Comparison of ENCODE assay signal across 8 cellular contexts in the genomic region with DNA sequence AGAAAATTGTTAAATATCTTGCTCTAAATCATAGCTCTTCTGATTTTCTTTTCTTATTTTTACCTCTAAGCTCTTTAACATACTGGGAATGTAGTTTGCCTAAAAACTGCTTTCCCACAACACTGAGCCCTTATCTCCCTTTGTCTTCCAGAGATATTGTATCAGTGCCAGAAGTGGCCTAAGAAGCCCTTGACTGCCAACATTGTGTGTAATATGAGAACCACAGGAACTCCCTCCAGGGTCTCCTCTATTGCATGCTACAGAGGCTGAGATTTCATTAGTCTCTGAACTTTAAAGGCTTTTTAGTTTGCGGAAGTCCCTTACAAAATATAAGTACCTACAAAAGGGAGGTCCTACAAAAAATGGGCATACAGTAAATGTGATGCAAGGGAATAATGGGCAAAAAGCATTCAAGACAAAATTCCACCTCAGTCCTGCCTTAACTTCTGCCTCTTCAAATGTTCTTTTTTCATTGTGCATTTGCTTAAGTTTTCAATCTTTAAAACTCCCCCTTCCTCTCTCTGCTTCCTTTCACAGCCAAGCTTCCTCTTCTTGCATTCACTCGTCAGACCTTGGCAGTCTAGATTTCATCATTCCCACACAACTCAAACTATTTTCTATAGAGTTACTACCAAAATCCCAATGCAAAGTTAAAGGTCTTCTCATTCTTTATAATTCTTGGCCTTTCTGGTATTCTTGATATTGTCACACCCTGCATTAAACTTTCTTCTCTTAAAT.
DNase-seq lines count a peak whose midpoint lies in the region; ATAC-seq, FAIRE-seq and TF ChIP-seq lines count a peak whose summit lies in the region.

No MANE protein-coding gene starts in this region.

- no peak for TF ChIP-seq POLR2A in H1 (IDR thresholded peaks at IDR 0.05; ENCODE audit: control extremely low read depth in 1 of 2, low read depth in 2 of 2, low read length in 2 of 2)

- no peak overlapping the region for H3K4me3 Mint-ChIP-seq in progenitor cell of endocrine pancreas (ENCODE audit: low read depth)
- H3K4me3 Mint-ChIP-seq in activated naive CD4-positive, alpha-beta T cell treated with anti-CD3 and anti-CD28 coated beads for 36 hours: no peak overlapping the region

- in situ Hi-C loops in GM23248 (cut with MboI): loop anchor here (25.0 kb wide), 1 partner anchor 216 kb away; no protein-coding TSS in a partner anchor

- no peak overlapping the region for H2BK120ac ChIP-seq in H1 (replicated peaks; ENCODE audit: low read depth, low read length)

- no peak for ATAC-seq in GM18520 (IDR thresholded peaks at IDR 0.05; ENCODE audit: unreplicated experiment)

- no peak for TF ChIP-seq RAD21 in H1 (IDR thresholded peaks at IDR 0.05 in 1 of 2, conservative IDR thresholded peaks at IDR 0.05 in 1 of 2; ENCODE audit: low read depth in 2 of 2, low read length in 2 of 2)

- H2BK12ac ChIP-seq in H1 (ENCODE audit: low read depth, low read length): no peak overlapping the region

- H3K27me3 ChIP-seq in GM23248 (replicated peaks; ENCODE audit: insufficient read depth): no peaks in the 10 kb centered on the region
- no peaks in the 10 kb centered on the region for H3K27me3 ChIP-seq in H1 (replicated peaks in 1 of 4; ENCODE audit: control insufficient read depth in 3 of 4, extremely low read depth in 1 of 4, insufficient read depth in 3 of 4, low read length in 3 of 4)

- H3K79me2 ChIP-seq in GM23248 (ENCODE audit: insufficient read depth) (no peaks in the 10 kb centered on the region), H1 (ENCODE audit: control insufficient read depth in 1 of 2, insufficient read depth in 2 of 2, low read length in 2 of 2) (no peaks in the 10 kb centered on the region)

- H4K20me1 ChIP-seq in GM23248 (ENCODE audit: insufficient read depth): no peaks in the 10 kb centered on the region
- no peaks in the 10 kb centered on the region for H4K20me1 ChIP-seq in H1 (replicated peaks in 1 of 2; ENCODE audit: control insufficient read depth in 1 of 2, insufficient read depth in 2 of 2, low read length in 2 of 2)

- FAIRE-seq in H1 (lab: Jason Lieb, UNC): no peak

- no peak overlapping the region for H2BK15ac ChIP-seq in H1 (ENCODE audit: low read length)

- H3K23me2 ChIP-seq in H1 (ENCODE audit: low read depth, low read length): no peaks in the 10 kb centered on the region

- no peak overlapping the region for H4K8ac ChIP-seq in H1 (ENCODE audit: extremely low read depth, insufficient read depth, low read length)

- peaks cover 61% of the 10 kb centered on the region for H3K4me1 Mint-ChIP-seq in progenitor cell of endocrine pancreas (ENCODE audit: low read depth)
- H3K4me1 Mint-ChIP-seq in activated naive CD4-positive, alpha-beta T cell treated with anti-CD3 and anti-CD28 coated beads for 36 hours (ENCODE audit: low read depth): no peaks in the 10 kb centered on the region

- H3K27me3 Mint-ChIP-seq in progenitor cell of endocrine pancreas: no peaks in the 10 kb centered on the region
- H3K27me3 Mint-ChIP-seq in activated naive CD4-positive, alpha-beta T cell treated with anti-CD3 and anti-CD28 coated beads for 36 hours (ENCODE audit: low read depth): no peaks in the 10 kb centered on the region

- H4K91ac ChIP-seq in H1 (replicated peaks; ENCODE audit: insufficient read length, low read length): no peak overlapping the region

- H3K79me1 ChIP-seq in H1 (ENCODE audit: low read depth, low read length): no peaks in the 10 kb centered on the region

- no peak overlapping the region for H3K4me3 ChIP-seq in GM23248
- no peak overlapping the region for H3K4me3 ChIP-seq in H1 (ENCODE audit: extremely low read depth in 1 of 4, insufficient read depth in 2 of 4, low read depth in 3 of 4, low read length in 4 of 4)

- WGBS in GM23248 (ENCODE audit: low coverage in 1 of 2, low lambda C conversion rate in 2 of 2, missing lambda C conversion rate in 2 of 2), 2 experiments: 86 to 87% methylated on average over 2 of the region's 2 CpGs
- WGBS in H1 (ENCODE audit: extremely low coverage in 1 of 2, insufficient coverage in 1 of 2, insufficient read length in 1 of 2, insufficient replicate concordance in 2 of 2, low coverage in 1 of 2, low lambda C conversion rate in 2 of 2, missing lambda C conversion rate in 1 of 2), 2 experiments: 83% methylated on average over 2 of the region's 2 CpGs; no CpG with 5 or more reads in 1 of the 2 experiments

- peaks cover 21% of the 10 kb centered on the region for H3F3A ChIP-seq in GM23248 (ENCODE audit: insufficient read depth)

- no peak overlapping the region for H3K56ac ChIP-seq in H1 (replicated peaks; ENCODE audit: insufficient read length, low read depth, low read length)

- intact Hi-C loops in activated naive CD4-positive, alpha-beta T cell treated with anti-CD3 and anti-CD28 coated beads for 36 hours (cut with micrococcal nuclease): no loop called here

- CTCF ChIA-PET in H1 (lab: Charles Lee; ENCODE audit: partially characterized antibody): interaction anchor here (1.0 to 1.9 kb wide), 4 partner anchors 8 to 77 kb away, joined by 3 to 9 read pairs (median 6); no protein-coding TSS in a partner anchor
- CTCF ChIA-PET in activated naive CD4-positive, alpha-beta T cell treated with anti-CD3 and anti-CD28 coated beads for 36 hours (lab: Charles Lee): interaction anchor here (0.6 kb wide), 1 partner anchor 232 kb away, joined by 3 read pairs; no protein-coding TSS in a partner anchor

- no peaks in the 10 kb centered on the region for H3K9me3 Mint-ChIP-seq in progenitor cell of endocrine pancreas (ENCODE audit: low read depth)
- H3K9me3 Mint-ChIP-seq in activated naive CD4-positive, alpha-beta T cell treated with anti-CD3 and anti-CD28 coated beads for 36 hours: no peaks in the 10 kb centered on the region

- H3K9me3 ChIP-seq in GM23248 (ENCODE audit: low read depth) (no peaks in the 10 kb centered on the region), H1 (ENCODE audit: insufficient read depth in 2 of 2, low read depth in 1 of 2, low read length in 1 of 2) (no peaks in the 10 kb centered on the region)

- no peaks in the 10 kb centered on the region for H3K36me3 ChIP-seq in GM23248 (ENCODE audit: low read depth)
- no peaks in the 10 kb centered on the region for H3K36me3 ChIP-seq in H1 (ENCODE audit: control insufficient read depth in 2 of 4, insufficient read depth in 4 of 4, low read length in 3 of 4)

- H2AK5ac ChIP-seq in H1 (ENCODE audit: low read depth, low read length): no peak overlapping the region

- no peak for TF ChIP-seq EP300 in H1 (IDR thresholded peaks at IDR 0.05; ENCODE audit: borderline replicate concordance in 1 of 2, low read depth in 2 of 2, low read length in 2 of 2)

- H3K4me2 ChIP-seq in GM23248 (ENCODE audit: unreplicated experiment): peak overlapping the region; percentile 14
- 0 out of 4 replicates have a peak overlapping the region, but pooled peaks of 1 of the 2 experiments have one; percentile 21 for H3K4me2 ChIP-seq in H1 (ENCODE audit: insufficient read depth in 1 of 2, low read depth in 2 of 2, low read length in 2 of 2)

- H4K5ac ChIP-seq in H1 (ENCODE audit: insufficient read length, low read depth, low read length): no peak overlapping the region

- H3K9ac ChIP-seq in GM23248 (0 out of 2 replicates have a peak overlapping the region, but pooled peaks have one; percentile 1), H1 (replicated peaks in 1 of 4; ENCODE audit: extremely low read depth in 1 of 4, low read depth in 3 of 4, low read length in 3 of 4) (0 out of 7 replicates have a peak overlapping the region, but pooled peaks of 1 of the 4 experiments have one; percentile 16)

- no peak for TF ChIP-seq CTCF in H1 (IDR thresholded peaks at IDR 0.05; ENCODE audit: control extremely low read depth in 1 of 3, insufficient read depth in 1 of 3, low read depth in 1 of 3, low read length in 3 of 3)
- no peak for TF ChIP-seq CTCF in progenitor cell of endocrine pancreas (IDR thresholded peaks at IDR 0.05; ENCODE audit: unreplicated experiment)

- no peak overlapping the region for H3K18ac ChIP-seq in H1 (ENCODE audit: extremely low read depth, low read length)

- no peaks in the 10 kb centered on the region for H3K9me2 ChIP-seq in GM23248 (ENCODE audit: insufficient read depth)

- H3K27ac ChIP-seq in GM23248 (peak overlapping the region; percentile 13; the same call in 1 of the 2 replicates), H1 (ENCODE audit: low read depth, low read length) (no peak overlapping the region)

- peak overlapping the region; percentile 73 for H3K27ac Mint-ChIP-seq in progenitor cell of endocrine pancreas
- no peak overlapping the region for H3K27ac Mint-ChIP-seq in activated naive CD4-positive, alpha-beta T cell treated with anti-CD3 and anti-CD28 coated beads for 36 hours

- H2BK5ac ChIP-seq in H1 (ENCODE audit: low read depth, low read length): no peak overlapping the region

- peaks cover 5% of the 10 kb centered on the region for H3K36me3 Mint-ChIP-seq in progenitor cell of endocrine pancreas (ENCODE audit: insufficient read depth)
- no peaks in the 10 kb centered on the region for H3K36me3 Mint-ChIP-seq in activated naive CD4-positive, alpha-beta T cell treated with anti-CD3 and anti-CD28 coated beads for 36 hours (ENCODE audit: low read depth)

- no peak overlapping the region for H3K4ac ChIP-seq in H1 (replicated peaks; ENCODE audit: insufficient read length, low read depth, low read length)

- peak overlapping the region; percentile 13; the same call in 1 of the 2 replicates for H2AFZ ChIP-seq in GM23248
- peak overlapping the region; percentile 89 for H2AFZ ChIP-seq in H1 (ENCODE audit: low read length)

- no peak overlapping the region for H3K23ac ChIP-seq in H1 (ENCODE audit: insufficient read length)

- H3K4me1 ChIP-seq in GM23248 (ENCODE audit: insufficient read depth) (peaks cover 30% of the 10 kb centered on the region), H1 (replicated peaks in 1 of 4; ENCODE audit: control insufficient read depth in 3 of 4, insufficient read depth in 4 of 4, low read length in 3 of 4) (peaks cover 0 to 4% (median 0%) of the 10 kb centered on the region in 4 experiments; a peak in 1 of 7 replicates)

- H3K14ac ChIP-seq in H1 (ENCODE audit: insufficient read length): no peak overlapping the region

- POLR2A ChIA-PET in H1 (lab: Charles Lee; ENCODE audit: partially characterized antibody): no interaction called here

- H2BK20ac ChIP-seq in H1 (ENCODE audit: low read length): no peak overlapping the region

- DNase-seq in GM23248: peak; percentile 72
- peak; percentile 87 for DNase-seq in NCI-H345 (lab: John Stamatoyannopoulos, UW)
- no peak for DNase-seq in H1 (ENCODE audit: low read depth in 1 of 2, low spot score in 2 of 2)
- no peak for DNase-seq in progenitor cell of endocrine pancreas (ENCODE audit: low spot score, unreplicated experiment)
- DNase-seq in activated naive CD4-positive, alpha-beta T cell treated with anti-CD3 and anti-CD28 coated beads for 36 hours: no peak
- DNase-seq in NCI-H774 (lab: John Stamatoyannopoulos, UW): no peak
- DNase-seq in activated CD4-positive, alpha-beta T cell treated with anti-CD3 and anti-CD28 coated beads for 4 hours: no peak

Comparison
In these comparisons a context has a peak if more than half of its experiments do, and no peak if none do; other contexts are left out.
1. DNase-seq: peak in GM23248 (single experiment) and NCI-H345 (single experiment); none in H1 (0 of 2), progenitor cell of endocrine pancreas (single experiment), activated naive CD4-positive, alpha-beta T cell treated with anti-CD3 and anti-CD28 coated beads for 36 hours (single experiment), NCI-H774 (single experiment) and activated CD4-positive, alpha-beta T cell treated with anti-CD3 and anti-CD28 coated beads for 4 hours (0 of 2).